1 cellular context compared by ENCODE assay signal in the genomic region with DNA sequence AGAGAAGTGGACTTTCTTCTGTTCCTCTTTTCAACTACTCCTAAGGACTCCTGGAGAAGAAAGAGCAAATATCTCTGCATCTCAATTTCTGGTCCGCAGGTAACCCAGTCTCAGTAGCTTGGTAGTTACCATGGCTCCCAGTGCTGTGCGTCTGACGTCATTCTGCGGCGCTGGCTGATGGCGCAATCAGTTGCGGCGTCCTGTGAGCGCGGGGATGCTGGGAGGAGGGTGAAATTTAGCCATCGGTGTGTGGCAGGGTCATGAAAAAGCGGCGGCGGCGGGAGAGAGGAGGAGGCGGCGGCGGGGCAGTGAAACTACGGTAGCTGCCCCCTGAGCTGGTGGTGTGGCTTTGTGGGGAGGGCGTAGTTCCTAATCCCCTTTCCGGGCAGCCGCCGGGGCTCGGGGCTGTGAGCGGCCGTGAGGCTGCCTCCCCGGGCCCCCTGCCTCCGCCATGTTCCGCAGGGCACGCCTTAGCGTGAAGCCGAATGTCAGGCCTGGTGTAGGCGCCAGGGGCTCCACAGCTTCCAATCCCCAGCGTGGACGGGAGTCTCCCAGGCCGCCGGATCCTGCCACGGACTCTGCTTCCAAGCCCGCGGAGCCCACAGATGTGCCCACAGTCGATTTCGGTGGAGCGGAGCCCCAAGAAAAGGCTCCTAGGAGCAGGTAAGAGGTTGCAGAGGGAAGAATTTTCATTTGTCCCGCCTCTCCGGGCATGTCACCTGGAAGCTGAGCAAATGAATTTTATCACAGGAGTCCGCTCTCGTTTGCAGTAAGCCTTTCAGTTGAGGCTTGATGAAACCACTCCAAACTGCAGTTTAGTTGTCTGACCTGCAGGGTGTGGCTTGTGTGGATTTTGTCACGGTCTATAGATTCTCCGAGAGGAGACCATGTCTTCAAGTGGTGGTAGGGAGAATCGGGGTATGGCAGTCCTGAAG.
A peak's percentile ranks its signal among the peaks of the same experiment; 100 is the strongest.
TF ChIP-seq lines count a peak whose summit lies in the region.

A gene with protein sequence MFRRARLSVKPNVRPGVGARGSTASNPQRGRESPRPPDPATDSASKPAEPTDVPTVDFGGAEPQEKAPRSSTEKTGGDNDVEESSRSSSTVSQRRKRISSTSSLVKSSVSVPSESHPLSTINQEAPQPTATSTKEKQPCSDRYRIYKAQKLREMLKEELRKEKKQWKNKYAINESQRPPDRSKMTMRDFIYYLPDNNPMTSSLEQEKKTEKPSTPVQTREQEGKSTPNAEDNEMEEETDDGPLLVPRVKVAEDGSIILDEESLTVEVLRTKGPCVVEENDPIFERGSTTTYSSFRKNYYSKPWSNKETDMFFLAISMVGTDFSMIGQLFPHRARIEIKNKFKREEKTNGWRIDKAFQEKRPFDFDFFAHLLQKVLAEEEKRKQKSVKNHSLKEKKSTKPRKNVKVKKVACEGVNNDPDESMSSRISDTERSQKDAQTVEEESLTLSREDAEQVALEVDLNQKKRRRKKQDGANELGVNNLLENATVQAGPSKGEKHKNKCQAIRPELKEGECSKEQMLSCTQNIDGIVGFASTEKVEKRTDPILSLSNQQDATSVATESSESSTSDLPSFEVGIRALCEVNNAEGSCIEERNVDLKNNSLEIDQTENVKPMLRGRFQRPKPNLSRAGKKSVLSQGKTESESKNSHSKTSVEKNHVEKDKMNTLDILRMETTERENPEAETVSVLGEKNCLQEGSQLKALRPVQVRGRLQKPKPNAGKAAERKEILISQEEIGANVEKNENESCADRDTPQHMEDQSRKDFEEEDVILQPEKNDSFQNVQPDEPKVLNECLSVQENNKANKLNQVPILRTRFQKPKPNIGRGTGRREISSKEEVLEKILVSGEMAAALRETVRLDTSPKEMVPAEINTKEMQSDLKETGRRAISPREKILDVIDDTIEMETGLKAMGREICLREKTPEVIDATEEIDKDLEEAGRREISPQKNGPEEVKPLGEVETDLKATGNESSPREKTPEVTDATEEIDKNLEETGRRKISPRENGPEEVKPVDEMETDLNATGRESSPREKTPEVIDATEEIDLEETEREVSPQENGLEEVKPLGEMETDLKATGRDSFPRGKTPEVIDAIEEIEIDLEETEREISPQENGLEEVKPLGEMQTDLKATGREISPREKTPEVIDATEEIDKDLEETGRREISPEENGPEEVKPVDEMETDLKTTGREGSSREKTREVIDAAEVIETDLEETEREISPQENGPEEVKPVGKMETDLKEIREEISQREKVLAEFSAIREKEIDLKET (N-terminal part only) (plus strand): TSS at position 225 of the 935 bp plus-strand sequence. CDS start 227 bp downstream, at position 452.

TF ChIP-seq in K562, 482 proteins besides CTCF, POLR2A, EP300 and RAD21 (continued from another document and continues in another):
- TF ChIP-seq, protein P1, sequence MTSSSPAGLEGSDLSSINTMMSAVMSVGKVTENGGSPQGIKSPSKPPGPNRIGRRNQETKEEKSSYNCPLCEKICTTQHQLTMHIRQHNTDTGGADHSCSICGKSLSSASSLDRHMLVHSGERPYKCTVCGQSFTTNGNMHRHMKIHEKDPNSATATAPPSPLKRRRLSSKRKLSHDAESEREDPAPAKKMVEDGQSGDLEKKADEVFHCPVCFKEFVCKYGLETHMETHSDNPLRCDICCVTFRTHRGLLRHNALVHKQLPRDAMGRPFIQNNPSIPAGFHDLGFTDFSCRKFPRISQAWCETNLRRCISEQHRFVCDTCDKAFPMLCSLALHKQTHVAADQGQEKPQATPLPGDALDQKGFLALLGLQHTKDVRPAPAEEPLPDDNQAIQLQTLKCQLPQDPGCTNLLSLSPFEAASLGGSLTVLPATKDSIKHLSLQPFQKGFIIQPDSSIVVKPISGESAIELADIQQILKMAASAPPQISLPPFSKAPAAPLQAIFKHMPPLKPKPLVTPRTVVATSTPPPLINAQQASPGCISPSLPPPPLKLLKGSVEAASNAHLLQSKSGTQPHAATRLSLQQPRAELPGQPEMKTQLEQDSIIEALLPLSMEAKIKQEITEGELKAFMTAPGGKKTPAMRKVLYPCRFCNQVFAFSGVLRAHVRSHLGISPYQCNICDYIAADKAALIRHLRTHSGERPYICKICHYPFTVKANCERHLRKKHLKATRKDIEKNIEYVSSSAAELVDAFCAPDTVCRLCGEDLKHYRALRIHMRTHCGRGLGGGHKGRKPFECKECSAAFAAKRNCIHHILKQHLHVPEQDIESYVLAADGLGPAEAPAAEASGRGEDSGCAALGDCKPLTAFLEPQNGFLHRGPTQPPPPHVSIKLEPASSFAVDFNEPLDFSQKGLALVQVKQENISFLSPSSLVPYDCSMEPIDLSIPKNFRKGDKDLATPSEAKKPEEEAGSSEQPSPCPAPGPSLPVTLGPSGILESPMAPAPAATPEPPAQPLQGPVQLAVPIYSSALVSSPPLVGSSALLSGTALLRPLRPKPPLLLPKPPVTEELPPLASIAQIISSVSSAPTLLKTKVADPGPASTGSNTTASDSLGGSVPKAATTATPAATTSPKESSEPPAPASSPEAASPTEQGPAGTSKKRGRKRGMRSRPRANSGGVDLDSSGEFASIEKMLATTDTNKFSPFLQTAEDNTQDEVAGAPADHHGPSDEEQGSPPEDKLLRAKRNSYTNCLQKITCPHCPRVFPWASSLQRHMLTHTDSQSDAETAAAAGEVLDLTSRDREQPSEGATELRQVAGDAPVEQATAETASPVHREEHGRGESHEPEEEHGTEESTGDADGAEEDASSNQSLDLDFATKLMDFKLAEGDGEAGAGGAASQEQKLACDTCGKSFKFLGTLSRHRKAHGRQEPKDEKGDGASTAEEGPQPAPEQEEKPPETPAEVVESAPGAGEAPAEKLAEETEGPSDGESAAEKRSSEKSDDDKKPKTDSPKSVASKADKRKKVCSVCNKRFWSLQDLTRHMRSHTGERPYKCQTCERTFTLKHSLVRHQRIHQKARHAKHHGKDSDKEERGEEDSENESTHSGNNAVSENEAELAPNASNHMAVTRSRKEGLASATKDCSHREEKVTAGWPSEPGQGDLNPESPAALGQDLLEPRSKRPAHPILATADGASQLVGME (CRISPR knock-in tag; IDR thresholded peaks at IDR 0.05), result 0 out of 2 replicates have a peak, but pooled peaks have one; percentile 37
- TF ChIP-seq, protein P2, sequence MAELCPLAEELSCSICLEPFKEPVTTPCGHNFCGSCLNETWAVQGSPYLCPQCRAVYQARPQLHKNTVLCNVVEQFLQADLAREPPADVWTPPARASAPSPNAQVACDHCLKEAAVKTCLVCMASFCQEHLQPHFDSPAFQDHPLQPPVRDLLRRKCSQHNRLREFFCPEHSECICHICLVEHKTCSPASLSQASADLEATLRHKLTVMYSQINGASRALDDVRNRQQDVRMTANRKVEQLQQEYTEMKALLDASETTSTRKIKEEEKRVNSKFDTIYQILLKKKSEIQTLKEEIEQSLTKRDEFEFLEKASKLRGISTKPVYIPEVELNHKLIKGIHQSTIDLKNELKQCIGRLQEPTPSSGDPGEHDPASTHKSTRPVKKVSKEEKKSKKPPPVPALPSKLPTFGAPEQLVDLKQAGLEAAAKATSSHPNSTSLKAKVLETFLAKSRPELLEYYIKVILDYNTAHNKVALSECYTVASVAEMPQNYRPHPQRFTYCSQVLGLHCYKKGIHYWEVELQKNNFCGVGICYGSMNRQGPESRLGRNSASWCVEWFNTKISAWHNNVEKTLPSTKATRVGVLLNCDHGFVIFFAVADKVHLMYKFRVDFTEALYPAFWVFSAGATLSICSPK (IDR thresholded peaks at IDR 0.05; ENCODE audit: borderline replicate concordance), result no peak
- TF ChIP-seq CREB1 (IDR thresholded peaks at IDR 0.05) (peak; percentile 99), CREB1 (CRISPR knock-in tag; IDR thresholded peaks at IDR 0.05) (peak; percentile 99), POLR2B (IDR thresholded peaks at IDR 0.05; ENCODE audit: low read depth, partially characterized antibody) (peak; percentile 77), RB1 (IDR thresholded peaks at IDR 0.05; ENCODE audit: low read depth) (peak; percentile 58), CCNT2 (IDR thresholded peaks at IDR 0.05; ENCODE audit: borderline replicate concordance, extremely low read depth, insufficient read length, low read depth, low read length) (peak; percentile 14), NELFE (IDR thresholded peaks at IDR 0.05; ENCODE audit: insufficient read depth, insufficient read length) (no peak), NRF1 (conservative IDR thresholded peaks at IDR 0.05 in 1 of 2, IDR thresholded peaks at IDR 0.05 in 1 of 2) (peak; percentile 45 to 56; a peak in 2 of 4 replicates), HDAC8 (tag; IDR thresholded peaks at IDR 0.05) (no peak), PHB2 (IDR thresholded peaks at IDR 0.05; ENCODE audit: low read depth) (no peak), ARID1B (IDR thresholded peaks at IDR 0.05) (peak; percentile 42; the same call in 1 of the 2 replicates), ZNF79 (CRISPR knock-in tag; IDR thresholded peaks at IDR 0.05; ENCODE audit: low read depth) (no peak), XRCC5 (IDR thresholded peaks at IDR 0.05; ENCODE audit: low read depth, low read length) (0 out of 2 replicates have a peak, but pooled peaks have one; percentile 22), MCM5 (IDR thresholded peaks at IDR 0.05; ENCODE audit: low read depth) (no peak), TEAD4 (IDR thresholded peaks at IDR 0.05; ENCODE audit: low read length) (peak; percentile 27; the same call in 1 of the 2 replicates), TEAD4 (CRISPR knock-in tag; IDR thresholded peaks at IDR 0.05; ENCODE audit: borderline replicate concordance) (no peak), ZBED1 (IDR thresholded peaks at IDR 0.05) (no peak), BHLHE40 (IDR thresholded peaks at IDR 0.05; ENCODE audit: low read length) (peak; percentile 29; the same call in 1 of the 2 replicates), BMI1 (IDR thresholded peaks at IDR 0.05; ENCODE audit: low read length) (peak; percentile 77), DPF2 (IDR thresholded peaks at IDR 0.05) (0 out of 2 replicates have a peak, but pooled peaks have one; percentile 3), FOXK2 (conservative IDR thresholded peaks at IDR 0.05 in 1 of 2, IDR thresholded peaks at IDR 0.05 in 1 of 2; ENCODE audit: low read depth in 2 of 2) (peak; percentile 73 to 79), CAMTA2 (CRISPR knock-in tag; conservative IDR thresholded peaks at IDR 0.05) (no peak; the same call in 1 of the 2 replicates)
- TF ChIP-seq, protein P3, sequence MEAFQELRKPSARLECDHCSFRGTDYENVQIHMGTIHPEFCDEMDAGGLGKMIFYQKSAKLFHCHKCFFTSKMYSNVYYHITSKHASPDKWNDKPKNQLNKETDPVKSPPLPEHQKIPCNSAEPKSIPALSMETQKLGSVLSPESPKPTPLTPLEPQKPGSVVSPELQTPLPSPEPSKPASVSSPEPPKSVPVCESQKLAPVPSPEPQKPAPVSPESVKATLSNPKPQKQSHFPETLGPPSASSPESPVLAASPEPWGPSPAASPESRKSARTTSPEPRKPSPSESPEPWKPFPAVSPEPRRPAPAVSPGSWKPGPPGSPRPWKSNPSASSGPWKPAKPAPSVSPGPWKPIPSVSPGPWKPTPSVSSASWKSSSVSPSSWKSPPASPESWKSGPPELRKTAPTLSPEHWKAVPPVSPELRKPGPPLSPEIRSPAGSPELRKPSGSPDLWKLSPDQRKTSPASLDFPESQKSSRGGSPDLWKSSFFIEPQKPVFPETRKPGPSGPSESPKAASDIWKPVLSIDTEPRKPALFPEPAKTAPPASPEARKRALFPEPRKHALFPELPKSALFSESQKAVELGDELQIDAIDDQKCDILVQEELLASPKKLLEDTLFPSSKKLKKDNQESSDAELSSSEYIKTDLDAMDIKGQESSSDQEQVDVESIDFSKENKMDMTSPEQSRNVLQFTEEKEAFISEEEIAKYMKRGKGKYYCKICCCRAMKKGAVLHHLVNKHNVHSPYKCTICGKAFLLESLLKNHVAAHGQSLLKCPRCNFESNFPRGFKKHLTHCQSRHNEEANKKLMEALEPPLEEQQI (IDR thresholded peaks at IDR 0.05), result peak; percentile 64
- TF ChIP-seq, protein P4, sequence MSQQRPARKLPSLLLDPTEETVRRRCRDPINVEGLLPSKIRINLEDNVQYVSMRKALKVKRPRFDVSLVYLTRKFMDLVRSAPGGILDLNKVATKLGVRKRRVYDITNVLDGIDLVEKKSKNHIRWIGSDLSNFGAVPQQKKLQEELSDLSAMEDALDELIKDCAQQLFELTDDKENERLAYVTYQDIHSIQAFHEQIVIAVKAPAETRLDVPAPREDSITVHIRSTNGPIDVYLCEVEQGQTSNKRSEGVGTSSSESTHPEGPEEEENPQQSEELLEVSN (IDR thresholded peaks at IDR 0.05; ENCODE audit: borderline replicate concordance in 1 of 2, extremely low read depth in 1 of 2, insufficient read depth in 1 of 2, insufficient read length in 1 of 2, low read depth in 1 of 2, low read length in 1 of 2, poor library complexity in 1 of 2, severe bottlenecking in 1 of 2), result peak; percentile 16 to 20
- TF ChIP-seq, protein P5, sequence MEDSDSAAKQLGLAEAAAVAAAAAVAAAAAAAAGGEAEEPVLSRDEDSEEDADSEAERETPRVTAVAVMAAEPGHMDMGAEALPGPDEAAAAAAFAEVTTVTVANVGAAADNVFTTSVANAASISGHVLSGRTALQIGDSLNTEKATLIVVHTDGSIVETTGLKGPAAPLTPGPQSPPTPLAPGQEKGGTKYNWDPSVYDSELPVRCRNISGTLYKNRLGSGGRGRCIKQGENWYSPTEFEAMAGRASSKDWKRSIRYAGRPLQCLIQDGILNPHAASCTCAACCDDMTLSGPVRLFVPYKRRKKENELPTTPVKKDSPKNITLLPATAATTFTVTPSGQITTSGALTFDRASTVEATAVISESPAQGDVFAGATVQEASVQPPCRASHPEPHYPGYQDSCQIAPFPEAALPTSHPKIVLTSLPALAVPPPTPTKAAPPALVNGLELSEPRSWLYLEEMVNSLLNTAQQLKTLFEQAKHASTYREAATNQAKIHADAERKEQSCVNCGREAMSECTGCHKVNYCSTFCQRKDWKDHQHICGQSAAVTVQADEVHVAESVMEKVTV (CRISPR knock-in tag; IDR thresholded peaks at IDR 0.05), result 0 out of 2 replicates have a peak, but pooled peaks have one; percentile 8
- TF ChIP-seq, protein P6, sequence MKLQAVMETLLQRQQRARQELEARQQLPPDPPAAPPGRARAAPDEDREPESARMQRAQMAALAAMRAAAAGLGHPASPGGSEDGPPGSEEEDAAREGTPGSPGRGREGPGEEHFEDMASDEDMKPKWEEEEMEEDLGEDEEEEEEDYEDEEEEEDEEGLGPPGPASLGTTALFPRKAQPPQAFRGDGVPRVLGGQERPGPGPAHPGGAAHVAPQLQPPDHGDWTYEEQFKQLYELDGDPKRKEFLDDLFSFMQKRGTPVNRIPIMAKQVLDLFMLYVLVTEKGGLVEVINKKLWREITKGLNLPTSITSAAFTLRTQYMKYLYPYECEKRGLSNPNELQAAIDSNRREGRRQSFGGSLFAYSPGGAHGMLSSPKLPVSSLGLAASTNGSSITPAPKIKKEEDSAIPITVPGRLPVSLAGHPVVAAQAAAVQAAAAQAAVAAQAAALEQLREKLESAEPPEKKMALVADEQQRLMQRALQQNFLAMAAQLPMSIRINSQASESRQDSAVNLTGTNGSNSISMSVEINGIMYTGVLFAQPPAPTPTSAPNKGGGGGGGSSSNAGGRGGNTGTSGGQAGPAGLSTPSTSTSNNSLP (IDR thresholded peaks at IDR 0.05; ENCODE audit: borderline replicate concordance, low read depth, low read length), result no peak
